In genomic region chr7:28165971-28166955, GRCh38 we compare ENCODE assay signal across 14 cellular contexts. TPM values are rescaled to one million over a fixed set of nuclear protein-coding genes. Genes with fewer than 3 reads are reported as not detected.
A peak's percentile ranks its signal among the peaks of the same experiment; 100 is the strongest.
DNase-seq lines count a peak whose midpoint lies in the region; ATAC-seq, FAIRE-seq and TF ChIP-seq lines count a peak whose summit lies in the region.
"Had no signal": no experiment of that assay in that cellular context is flagged by ENCODE, and none has a peak within 500 bp of the region (broad histone marks: within the 10 kb centered on the region; RNA-seq: fewer than 3 reads in every experiment).

No MANE protein-coding gene starts in this region.

- peak overlapping the region; percentile 12 for H3K27ac Mint-ChIP-seq in activated naive CD4-positive, alpha-beta T cell treated with anti-CD3 and anti-CD28 coated beads, Interleukin-2, amount 50 U/mL, for 24 hours
- H3K27ac Mint-ChIP-seq: progenitor cell of endocrine pancreas had no signal

- H3K4me2 ChIP-seq in fibroblast of lung (ENCODE audit: extremely low read depth, insufficient read depth, low read length) = peak overlapping the region; percentile 65

- no peaks in the 10 kb centered on the region for H3K27me3 ChIP-seq in fibroblast of lung (ENCODE audit: control insufficient read depth, insufficient read depth, low read length)
- H3K27me3 ChIP-seq: upper lobe of left lung had no signal

- peak overlapping the region; percentile 6 for H3K27ac ChIP-seq in fibroblast of lung (ENCODE audit: insufficient read depth, low read length)
- H3K27ac ChIP-seq: upper lobe of left lung had no signal

- no peak overlapping the region for H2AFZ ChIP-seq in fibroblast of lung (ENCODE audit: low read length)

- H3K4me1 ChIP-seq in fibroblast of lung (ENCODE audit: control insufficient read depth, extremely low read depth, insufficient read depth, low read length) = peaks cover 13% of the 10 kb centered on the region

- H4K20me1 ChIP-seq in fibroblast of lung (ENCODE audit: control insufficient read depth, extremely low read depth, insufficient read depth, low read length) = no peaks in the 10 kb centered on the region

- TF ChIP-seq CTCF in fibroblast of lung (conservative IDR thresholded peaks at IDR 0.05 in 1 of 2, IDR thresholded peaks at IDR 0.05 in 1 of 2; ENCODE audit: low read depth in 1 of 2, low read length in 2 of 2) = no peak
- TF ChIP-seq CTCF in GM13976 (IDR thresholded peaks at IDR 0.05; ENCODE audit: borderline replicate concordance, control extremely low read depth, extremely low read depth, insufficient read depth, missing control alignments) = no peak

- peak overlapping the region in 2 of 4 experiments; percentile 9 to 13 for H3K4me3 ChIP-seq in fibroblast of lung (replicated peaks in 1 of 4; ENCODE audit: control extremely low read depth in 1 of 4, insufficient read depth in 1 of 4, low read depth in 3 of 4, low read length in 4 of 4)
- H3K4me3 ChIP-seq: upper lobe of left lung had no signal

- H3K36me3 Mint-ChIP-seq in activated naive CD4-positive, alpha-beta T cell treated with anti-CD3 and anti-CD28 coated beads, Interleukin-2, amount 50 U/mL, for 24 hours = peaks cover 12% of the 10 kb centered on the region

- in situ Hi-C loops in GM13976 (cut with MboI; ENCODE audit: low sequenced_read_pairs, unreplicated experiment) = no loop called here

- no peak overlapping the region for H3K9ac ChIP-seq in fibroblast of lung (ENCODE audit: insufficient read depth, low read length)

- no peaks in the 10 kb centered on the region for H3K9me3 ChIP-seq in fibroblast of lung (ENCODE audit: control insufficient read depth, insufficient read depth, low read depth, low read length)
- H3K9me3 ChIP-seq: upper lobe of left lung had no signal

- no peaks in the 10 kb centered on the region for H3K36me3 ChIP-seq in fibroblast of lung (ENCODE audit: control insufficient read depth, insufficient read depth, low read length)
- H3K36me3 ChIP-seq: upper lobe of left lung had no signal

- H3K4me3 Mint-ChIP-seq in activated naive CD4-positive, alpha-beta T cell treated with anti-CD3 and anti-CD28 coated beads, Interleukin-2, amount 50 U/mL, for 24 hours = no peak overlapping the region

- H3K27me3 Mint-ChIP-seq in activated naive CD4-positive, alpha-beta T cell treated with anti-CD3 and anti-CD28 coated beads, Interleukin-2, amount 50 U/mL, for 24 hours = no peaks in the 10 kb centered on the region
- H3K27me3 Mint-ChIP-seq: progenitor cell of endocrine pancreas had no signal

- peak; percentile 65 for FAIRE-seq in RCC 7860 (lab: Jason Lieb, UNC)

- H3K4me1 Mint-ChIP-seq in activated naive CD4-positive, alpha-beta T cell treated with anti-CD3 and anti-CD28 coated beads, Interleukin-2, amount 50 U/mL, for 24 hours = peaks cover 32% of the 10 kb centered on the region

- no peaks in the 10 kb centered on the region for H3K9me3 Mint-ChIP-seq in activated naive CD4-positive, alpha-beta T cell treated with anti-CD3 and anti-CD28 coated beads, Interleukin-2, amount 50 U/mL, for 24 hours

- ATAC-seq in GM19023 (IDR thresholded peaks at IDR 0.05; ENCODE audit: unreplicated experiment) = no peak
- ATAC-seq: left ventricle myocardium superior had no signal

- no peak for DNase-seq in activated naive CD4-positive, alpha-beta T cell treated with anti-CD3 and anti-CD28 coated beads, Interleukin-2, amount 50 U/mL, for 16 hours
- no peak for DNase-seq in RCC 7860 (ENCODE audit: low spot score)
- peak; percentile 87 to 92 for DNase-seq in fibroblast of lung (ENCODE audit: low read depth in 2 of 2)
- peak; percentile 68 for DNase-seq in stromal cell of bone marrow (ENCODE audit: low read depth)
- no peak for DNase-seq in GM13976 (ENCODE audit: low spot score)
- DNase-seq in pons (ENCODE audit: low spot score) = no peak
- DNase-seq: aorta, left ventricle myocardium superior, NCI-H748 treated with DMSO at 0.1 percent for 48 hours, T-helper 2 cell, upper lobe of left lung had no signal

- H3K79me2 ChIP-seq in fibroblast of lung (ENCODE audit: control insufficient read depth, insufficient read depth, low read length) = peaks cover 3% of the 10 kb centered on the region

RNA-seq across cellular contexts. Expression of gene JAZF1, which starts 14.3 kb away (rescaled TPM):
- total RNA-seq in fibroblast of lung = 4.6 and 9.1 TPM in 2 replicates
- polyA plus RNA-seq in fibroblast of lung = 6.0 and 9.3 TPM in 2 replicates
- polyA plus RNA-seq in fibroblast of lung (2012) = 13.6 and 25.3 TPM in 2 replicates
- 21.6 and 22.8 TPM in 2 replicates for polyA minus RNA-seq in fibroblast of lung (ENCODE audit: low replicate concordance)

Comparison
In these comparisons a context has a peak if more than half of its experiments do, and no peak if none do; other contexts are left out.
1. DNase-seq: peak in fibroblast of lung (2 of 2) and stromal cell of bone marrow (single experiment); none in activated naive CD4-positive, alpha-beta T cell treated with anti-CD3 and anti-CD28 coated beads, Interleukin-2, amount 50 U/mL, for 16 hours (single experiment), RCC 7860 (single experiment), GM13976 (single experiment) and pons (single experiment).